Comparison of ENCODE assay signal across 30 cellular contexts in the genomic region with DNA sequence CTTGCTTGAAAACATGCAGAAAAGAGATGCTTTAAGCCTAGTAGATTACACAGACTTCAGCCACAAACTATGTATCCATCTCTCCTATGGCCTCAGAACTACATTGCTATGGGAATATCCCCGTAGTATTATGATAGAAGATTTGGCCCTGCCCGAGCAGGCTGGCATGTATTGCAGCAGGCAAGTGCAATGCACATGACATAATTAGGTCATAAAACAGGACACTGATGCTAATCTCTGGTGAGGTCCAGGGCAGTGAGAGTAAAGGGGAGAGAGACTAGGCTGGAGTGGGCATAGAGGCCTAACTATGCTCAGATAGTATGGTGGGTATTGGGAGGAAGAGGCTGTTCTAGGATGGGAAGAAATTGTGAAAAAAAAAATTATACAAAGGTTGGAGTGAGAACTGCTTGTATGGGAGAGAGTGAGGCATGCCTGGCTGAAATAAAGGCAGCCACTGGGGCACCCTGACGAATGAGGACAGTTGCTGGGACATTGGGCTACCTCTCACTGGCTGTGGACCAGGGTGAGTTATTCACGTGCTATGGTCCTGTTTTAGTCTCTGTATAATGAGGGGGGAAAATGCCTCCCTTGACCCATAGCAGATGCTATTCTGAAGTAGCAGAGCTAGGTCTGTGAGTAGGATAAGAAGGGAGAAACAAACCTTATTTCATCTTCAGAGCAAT. TPM values are rescaled to one million over a fixed set of nuclear protein-coding genes. Genes with fewer than 3 reads are reported as not detected.
DNase-seq lines count a peak whose midpoint lies in the region; ATAC-seq, FAIRE-seq and TF ChIP-seq lines count a peak whose summit lies in the region.
"Had no signal": no experiment of that assay in that cellular context is flagged by ENCODE, and none has a peak within 500 bp of the region (broad histone marks: within the 10 kb centered on the region; RNA-seq: fewer than 3 reads in every experiment).

No MANE protein-coding gene starts in this region.

- DNase-seq in HepG2 (ENCODE audit: low spot score) (no peak), right lobe of liver (no peak), heart left ventricle (no peak), HPDE6-E6E7 (ENCODE audit: extremely low spot score) (no peak)
- DNase-seq in effector CD4-positive, alpha-beta T cell: no peak
- DNase-seq in activated CD8-positive, alpha-beta T cell treated with anti-CD3 and anti-CD28 coated beads, Interleukin-2, amount 10 ng/mL, durations not matched to agents 7 days and 5 days: no peak
- no peak for DNase-seq in activated T-helper 1 cell treated with anti-CD3 and anti-CD28 coated beads, Interleukin-12 subunit alpha, Interleukin-12 subunit beta, Interleukin-2, Interleukin-4 antibody, amounts not matched to agents 30 ng/mL and 10 ng/mL and 1 ng/mL, durations not matched to agents 14 hours and 24 hours and 36 hours (ENCODE audit: low spot score)
- DNase-seq: activated CD4-positive, alpha-beta T cell treated with anti-CD3 and anti-CD28 coated beads for 4 hours; cortex of kidney; effector memory CD8-positive, alpha-beta T cell; GOT3; Karpas-422; left lung; NCI-H1436; NCI-H2081 treated with DMSO at 0.1 percent for 48 hours; NCI-H226; NCI-H526 treated with DMSO at 0.1 percent for 48 hours; NK-92 treated with Interleukin-12 subunit alpha and Interleukin-12 subunit beta, amount 100 ng/mL, for 24 hours; PC-9; psoas muscle; SHP77; stimulated activated naive CD4-positive, alpha-beta T cell treated with Interleukin-2 at 50 U/mL for 16 hours had no signal

- no peak overlapping the region for H3K4me3 ChIP-seq in HepG2 (replicated peaks in 1 of 3; ENCODE audit: insufficient read depth in 1 of 3, low read depth in 2 of 3, low read length in 3 of 3)
- H3K4me3 ChIP-seq in right lobe of liver: no peak overlapping the region
- no peak overlapping the region for H3K4me3 ChIP-seq in heart left ventricle
- H3K4me3 ChIP-seq: left lung, PC-9, skin epidermis had no signal

- TF ChIP-seq EP300 in HepG2 (IDR thresholded peaks at IDR 0.05; ENCODE audit: low read depth in 2 of 2, low read length in 2 of 2) (no peak), HepG2 (CRISPR knock-in tag; IDR thresholded peaks at IDR 0.05; ENCODE audit: borderline replicate concordance) (no peak)

- ATAC-seq in HepG2 (peak; percentile 17; the same call in 1 of the 3 replicates), right lobe of liver (no peak), heart left ventricle (peak; percentile 12 to 67 (median 48))
- no peak for ATAC-seq in activated CD8-positive, alpha-beta T cell treated with anti-CD3 and anti-CD28 coated beads, Interleukin-2, amount 10 ng/mL, durations not matched to agents 7 days and 5 days
- ATAC-seq: effector memory CD8-positive, alpha-beta T cell had no signal

- CTCF ChIA-PET in HepG2 (lab: Yijun Ruan, JAX; ENCODE audit: low intra/inter-chr PET ratio, low total read pairs): no interaction called here
- CTCF ChIA-PET in activated CD8-positive, alpha-beta T cell treated with anti-CD3 and anti-CD28 coated beads, Interleukin-2, amount 10 ng/mL, durations not matched to agents 7 days and 5 days (lab: Charles Lee): no interaction called here

- peaks cover 7% of the 10 kb centered on the region for H3K9me3 ChIP-seq in HepG2 (ENCODE audit: low read length)
- H3K9me3 ChIP-seq in right lobe of liver: peaks cover 0 to 3% (median 0%) of the 10 kb centered on the region in 4 donors
- H3K9me3 ChIP-seq in heart left ventricle: peaks cover 0 to 14% (median 0%) of the 10 kb centered on the region in 12 donors
- H3K9me3 ChIP-seq: psoas muscle had no signal

- peaks cover 18% of the 10 kb centered on the region for H3K27me3 Mint-ChIP-seq in nephron (ENCODE audit: low read depth)
- peaks cover 41% of the 10 kb centered on the region for H3K27me3 Mint-ChIP-seq in activated CD8-positive, alpha-beta T cell treated with anti-CD3 and anti-CD28 coated beads, Interleukin-2, amount 10 ng/mL, durations not matched to agents 7 days and 5 days (ENCODE audit: low read depth)
- H3K27me3 Mint-ChIP-seq in activated T-helper 1 cell treated with anti-CD3 and anti-CD28 coated beads, Interleukin-12 subunit alpha, Interleukin-12 subunit beta, Interleukin-2, Interleukin-4 antibody, amounts not matched to agents 30 ng/mL and 10 ng/mL and 1 ng/mL, durations not matched to agents 14 hours and 24 hours and 36 hours (ENCODE audit: insufficient read depth): peaks cover 37% of the 10 kb centered on the region

- 9% methylated on average over 4 of the region's 4 CpGs for WGBS in HepG2 (ENCODE audit: low lambda C conversion rate)
- WGBS in right lobe of liver (ENCODE audit: insufficient coverage, low coverage, low lambda C conversion rate, missing lambda C conversion rate): 85% methylated on average over 4 of the region's 4 CpGs
- WGBS in heart left ventricle, 4 donors: 47 to 57% (median 56%) methylated on average over 4 of the region's 4 CpGs

- FAIRE-seq in HepG2 (lab: Jason Lieb, UNC): no peak
- FAIRE-seq: A204.1, GM18507, islet of Langerhans had no signal

- no peak for TF ChIP-seq RAD21 in HepG2 (CRISPR knock-in tag; IDR thresholded peaks at IDR 0.05)

- no peak for TF ChIP-seq CTCF in HepG2 (CRISPR knock-in tag; IDR thresholded peaks at IDR 0.05)
- TF ChIP-seq CTCF in right lobe of liver (IDR thresholded peaks at IDR 0.05): no peak
- TF ChIP-seq CTCF in heart left ventricle (IDR thresholded peaks at IDR 0.05): no peak
- TF ChIP-seq CTCF in nephron (IDR thresholded peaks at IDR 0.05; ENCODE audit: unreplicated experiment in 3 of 3): no peak

- no peak overlapping the region for H2AFZ ChIP-seq in HepG2 (ENCODE audit: low read length)
- H2AFZ ChIP-seq: PC-9 had no signal

- H3K27me3 ChIP-seq in HepG2 (ENCODE audit: control insufficient read depth in 1 of 2, insufficient read depth in 2 of 2, low read length in 2 of 2) (peaks cover 3 to 31% of the 10 kb centered on the region in 2 experiments; a peak in 3 of 5 replicates), right lobe of liver (peaks cover 0 to 5% of the 10 kb centered on the region in 2 donors), heart left ventricle (peaks cover 0 to 26% (median 0%) of the 10 kb centered on the region in 9 donors)

- in situ Hi-C loops in HepG2 (cut with HindIII; ENCODE audit: extremely low pct_ligation_motif_present, low pct_unique_long_range_greater_than_20kb): no loop called here

- BruUV-seq in HepG2 (replicated peaks; lab: Mats Ljungman, UMichigan): no TSS peak

- H3K4me1 Mint-ChIP-seq in nephron: peaks cover 10% of the 10 kb centered on the region
- H3K4me1 Mint-ChIP-seq in activated CD8-positive, alpha-beta T cell treated with anti-CD3 and anti-CD28 coated beads, Interleukin-2, amount 10 ng/mL, durations not matched to agents 7 days and 5 days (ENCODE audit: low read depth): peaks cover 7% of the 10 kb centered on the region
- peaks cover 5% of the 10 kb centered on the region for H3K4me1 Mint-ChIP-seq in activated T-helper 1 cell treated with anti-CD3 and anti-CD28 coated beads, Interleukin-12 subunit alpha, Interleukin-12 subunit beta, Interleukin-2, Interleukin-4 antibody, amounts not matched to agents 30 ng/mL and 10 ng/mL and 1 ng/mL, durations not matched to agents 14 hours and 24 hours and 36 hours (ENCODE audit: low read depth)

- peaks cover 15% of the 10 kb centered on the region for H3K9me3 Mint-ChIP-seq in nephron
- H3K9me3 Mint-ChIP-seq in activated CD8-positive, alpha-beta T cell treated with anti-CD3 and anti-CD28 coated beads, Interleukin-2, amount 10 ng/mL, durations not matched to agents 7 days and 5 days (ENCODE audit: insufficient read depth): peaks cover 6% of the 10 kb centered on the region
- peaks cover 8% of the 10 kb centered on the region for H3K9me3 Mint-ChIP-seq in activated T-helper 1 cell treated with anti-CD3 and anti-CD28 coated beads, Interleukin-12 subunit alpha, Interleukin-12 subunit beta, Interleukin-2, Interleukin-4 antibody, amounts not matched to agents 30 ng/mL and 10 ng/mL and 1 ng/mL, durations not matched to agents 14 hours and 24 hours and 36 hours
- H3K9me3 Mint-ChIP-seq: effector memory CD8-positive, alpha-beta T cell had no signal

- H3K4me3 Mint-ChIP-seq in nephron: peak overlapping the region in 2 of 3 experiments; percentile 45 to 89
- H3K4me3 Mint-ChIP-seq in activated CD8-positive, alpha-beta T cell treated with anti-CD3 and anti-CD28 coated beads, Interleukin-2, amount 10 ng/mL, durations not matched to agents 7 days and 5 days: no peak overlapping the region
- no peak overlapping the region for H3K4me3 Mint-ChIP-seq in activated T-helper 1 cell treated with anti-CD3 and anti-CD28 coated beads, Interleukin-12 subunit alpha, Interleukin-12 subunit beta, Interleukin-2, Interleukin-4 antibody, amounts not matched to agents 30 ng/mL and 10 ng/mL and 1 ng/mL, durations not matched to agents 14 hours and 24 hours and 36 hours
- H3K4me3 Mint-ChIP-seq: activated naive CD8-positive, alpha-beta T cell; effector memory CD8-positive, alpha-beta T cell; T-helper 2 cell treated with Interferon-gamma antibody and Interleukin-4, amounts not matched to agents 5 μg/mL and 100 μg/mL, for 36 hours had no signal

- H3K36me3 ChIP-seq in HepG2 (replicated peaks in 1 of 2; ENCODE audit: control insufficient read depth in 1 of 2, insufficient read depth in 2 of 2, low read length in 2 of 2) (no peaks in the 10 kb centered on the region), right lobe of liver (no peaks in the 10 kb centered on the region), heart left ventricle (no peaks in the 10 kb centered on the region)
- H3K36me3 ChIP-seq: left lung had no signal

- H3K4me1 ChIP-seq in HepG2 (ENCODE audit: insufficient read depth, low read length): no peaks in the 10 kb centered on the region
- H3K4me1 ChIP-seq in right lobe of liver: peaks cover 0 to 6% (median 0%) of the 10 kb centered on the region in 4 donors
- peaks cover 0 to 34% (median 8%) of the 10 kb centered on the region in 12 donors for H3K4me1 ChIP-seq in heart left ventricle
- H3K4me1 ChIP-seq: psoas muscle had no signal

- peak overlapping the region in 2 of 3 experiments; percentile 5 to 39 for H3K27ac Mint-ChIP-seq in nephron
- H3K27ac Mint-ChIP-seq in activated CD8-positive, alpha-beta T cell treated with anti-CD3 and anti-CD28 coated beads, Interleukin-2, amount 10 ng/mL, durations not matched to agents 7 days and 5 days: no peak overlapping the region
- H3K27ac Mint-ChIP-seq in activated T-helper 1 cell treated with anti-CD3 and anti-CD28 coated beads, Interleukin-12 subunit alpha, Interleukin-12 subunit beta, Interleukin-2, Interleukin-4 antibody, amounts not matched to agents 30 ng/mL and 10 ng/mL and 1 ng/mL, durations not matched to agents 14 hours and 24 hours and 36 hours: no peak overlapping the region
- H3K27ac Mint-ChIP-seq: activated naive CD8-positive, alpha-beta T cell; effector memory CD8-positive, alpha-beta T cell; T-helper 2 cell treated with Interferon-gamma antibody and Interleukin-4, amounts not matched to agents 5 μg/mL and 100 μg/mL, for 36 hours had no signal

- H3K79me2 ChIP-seq in HepG2 (ENCODE audit: insufficient read depth, low read length): no peaks in the 10 kb centered on the region

- H4K20me1 ChIP-seq in HepG2 (ENCODE audit: insufficient read depth, low read length): no peaks in the 10 kb centered on the region

- POLR2A ChIA-PET in HepG2 (lab: Yijun Ruan, JAX): no interaction called here
- POLR2A ChIA-PET in activated CD8-positive, alpha-beta T cell treated with anti-CD3 and anti-CD28 coated beads, Interleukin-2, amount 10 ng/mL, durations not matched to agents 7 days and 5 days (lab: Charles Lee): no interaction called here

- H3K27ac ChIP-seq in HepG2 (ENCODE audit: extremely low read length, insufficient read depth, low read length) (no peak overlapping the region), right lobe of liver (no peak overlapping the region), heart left ventricle (peak overlapping the region in 5 of 12 donors; percentile 1 to 54 (median 12))
- H3K27ac ChIP-seq: HL-60, left lung, PC-9, psoas muscle had no signal

- no peak for TF ChIP-seq POLR2A in HepG2 (IDR thresholded peaks at IDR 0.05; ENCODE audit: insufficient read depth in 1 of 2, low read depth in 2 of 2, low read length in 2 of 2)
- no peak for TF ChIP-seq POLR2A in right lobe of liver (IDR thresholded peaks at IDR 0.05)
- no peak for TF ChIP-seq POLR2A in heart left ventricle (IDR thresholded peaks at IDR 0.05)

- H3K36me3 Mint-ChIP-seq in nephron (ENCODE audit: low read depth): peaks cover 4% of the 10 kb centered on the region
- H3K36me3 Mint-ChIP-seq in activated CD8-positive, alpha-beta T cell treated with anti-CD3 and anti-CD28 coated beads, Interleukin-2, amount 10 ng/mL, durations not matched to agents 7 days and 5 days (ENCODE audit: low read depth): no peaks in the 10 kb centered on the region
- H3K36me3 Mint-ChIP-seq in activated T-helper 1 cell treated with anti-CD3 and anti-CD28 coated beads, Interleukin-12 subunit alpha, Interleukin-12 subunit beta, Interleukin-2, Interleukin-4 antibody, amounts not matched to agents 30 ng/mL and 10 ng/mL and 1 ng/mL, durations not matched to agents 14 hours and 24 hours and 36 hours (ENCODE audit: low read depth): no peaks in the 10 kb centered on the region

- intact Hi-C loops in HepG2 (cut with micrococcal nuclease; ENCODE audit: unreplicated experiment): no loop called here
- intact Hi-C loops in right lobe of liver (cut with DNase I): no loop called here
- intact Hi-C loops in heart left ventricle (cut with DNase I): no loop called here
- intact Hi-C loops in activated T-helper 1 cell treated with anti-CD3 and anti-CD28 coated beads, Interleukin-12 subunit alpha, Interleukin-12 subunit beta, Interleukin-2, Interleukin-4 antibody, amounts not matched to agents 30 ng/mL and 10 ng/mL and 1 ng/mL, durations not matched to agents 14 hours and 24 hours and 36 hours (cut with micrococcal nuclease): no loop called here

- no peak overlapping the region for H3K9ac ChIP-seq in HepG2 (ENCODE audit: insufficient read depth, low read depth, low read length)

- no peak overlapping the region for H3K4me2 ChIP-seq in HepG2 (ENCODE audit: low read depth, low read length)

RNA-seq across cellular contexts. Expression of gene PLA2R1, which starts 1.6 kb away (rescaled TPM):
- total RNA-seq in HepG2 (2016; rRNA removed; fragmentation: Illumina TruSeq; extraction: Trizol) (not detected in 2 replicates), right lobe of liver (1 to 10 TPM in 3 of 6 experiments, under 1 TPM in 3; 0.70 to 1.6 (median 0.97) TPM), heart left ventricle (1 to 10 TPM in 8 of 9 donors, under 1 TPM in 1; 0.88 to 4.7 (median 3.0) TPM)
- total RNA-seq in HepG2 (2016; cell fraction: cytosol; rRNA removed; fragmentation: Illumina TruSeq; extraction: Trizol; ENCODE audit: low read depth): not detected in 2 replicates
- total RNA-seq in HepG2 (2016; cell fraction: insoluble cytoplasmic fraction; rRNA removed; fragmentation: Illumina TruSeq; extraction: Trizol): not detected in 2 replicates
- total RNA-seq in HepG2 (2016; cell fraction: membrane; rRNA removed; fragmentation: Illumina TruSeq; extraction: Trizol): not detected in 2 replicates
- not detected in 2 replicates for total RNA-seq in HepG2 (2016; cell fraction: nucleus; rRNA removed; fragmentation: Illumina TruSeq; extraction: Trizol)
- polyA plus RNA-seq in HepG2 (2011; rRNA removed) (not detected in 2 replicates), heart left ventricle (under 1 TPM; 0.36 to 0.69 TPM)
- not detected in 2 replicates for polyA plus RNA-seq in HepG2 (2011; cell fraction: cytosol; rRNA removed)
- polyA plus RNA-seq in HepG2 (2011; cell fraction: nucleus; rRNA removed): not detected in 2 replicates
- not detected in 2 replicates for polyA plus RNA-seq in HepG2 (2012)
- not detected in 2 replicates for polyA plus RNA-seq in HepG2 (2016; cell fraction: cytosol; fragmentation: Illumina TruSeq; extraction: Trizol; ENCODE audit: low read depth)
- not detected in 2 replicates for polyA plus RNA-seq in HepG2 (2016; cell fraction: insoluble cytoplasmic fraction; fragmentation: Illumina TruSeq; extraction: Trizol; ENCODE audit: low read depth)
- polyA plus RNA-seq in HepG2 (2016; cell fraction: membrane; fragmentation: Illumina TruSeq; extraction: Trizol; ENCODE audit: low read depth): not detected in 2 replicates
- not detected in 2 replicates for polyA plus RNA-seq in HepG2 (2016; cell fraction: nucleus; fragmentation: Illumina TruSeq; extraction: Trizol; ENCODE audit: insufficient read depth, low read depth)
- polyA minus RNA-seq in HepG2 (2011; rRNA and poly(A)+ RNA removed; ENCODE audit: low replicate concordance): 0.09 TPM in 1 of 2 replicates, not detected in the other
- not detected in 2 replicates for polyA minus RNA-seq in HepG2 (2011; cell fraction: cytosol; rRNA and poly(A)+ RNA removed)
- polyA minus RNA-seq in HepG2 (2011; cell fraction: nucleus; rRNA and poly(A)+ RNA removed): not detected in 2 replicates
- not detected for total RNA-seq in activated CD8-positive, alpha-beta T cell treated with anti-CD3 and anti-CD28 coated beads, Interleukin-2, amount 10 ng/mL, durations not matched to agents 7 days and 5 days
- total RNA-seq in activated T-helper 1 cell treated with anti-CD3 and anti-CD28 coated beads, Interleukin-12 subunit alpha, Interleukin-12 subunit beta, Interleukin-2, Interleukin-4 antibody, amounts not matched to agents 30 ng/mL and 10 ng/mL and 1 ng/mL, durations not matched to agents 14 hours and 24 hours and 36 hours: not detected in 2 replicates

Comparison
In these comparisons a context has a peak if more than half of its experiments do, and no peak if none do; other contexts are left out.
1. ATAC-seq: peak in HepG2 (single experiment) and heart left ventricle (4 of 4); none in right lobe of liver (0 of 4) and activated CD8-positive, alpha-beta T cell treated with anti-CD3 and anti-CD28 coated beads, Interleukin-2, amount 10 ng/mL, durations not matched to agents 7 days and 5 days (single experiment).
2. H3K27ac Mint-ChIP-seq: peak in nephron (2 of 3); none in activated CD8-positive, alpha-beta T cell treated with anti-CD3 and anti-CD28 coated beads, Interleukin-2, amount 10 ng/mL, durations not matched to agents 7 days and 5 days (single experiment) and activated T-helper 1 cell treated with anti-CD3 and anti-CD28 coated beads, Interleukin-12 subunit alpha, Interleukin-12 subunit beta, Interleukin-2, Interleukin-4 antibody, amounts not matched to agents 30 ng/mL and 10 ng/mL and 1 ng/mL, durations not matched to agents 14 hours and 24 hours and 36 hours (single experiment).
3. H3K4me3 Mint-ChIP-seq: peak in nephron (2 of 3); none in activated CD8-positive, alpha-beta T cell treated with anti-CD3 and anti-CD28 coated beads, Interleukin-2, amount 10 ng/mL, durations not matched to agents 7 days and 5 days (single experiment) and activated T-helper 1 cell treated with anti-CD3 and anti-CD28 coated beads, Interleukin-12 subunit alpha, Interleukin-12 subunit beta, Interleukin-2, Interleukin-4 antibody, amounts not matched to agents 30 ng/mL and 10 ng/mL and 1 ng/mL, durations not matched to agents 14 hours and 24 hours and 36 hours (single experiment).